In genomic region chr6:125301435-125302391, GRCh38 we compare ENCODE assay signal across 8 cellular contexts. TPM values are rescaled to one million over a fixed set of nuclear protein-coding genes. Genes with fewer than 3 reads are reported as not detected.
DNase-seq lines count a peak whose midpoint lies in the region; ATAC-seq and TF ChIP-seq lines count a peak whose summit lies in the region.

Gene HDDC2, minus strand, starts transcription at chr6:125301967. Its CDS starts 35 bp downstream, at chr6:125301932.

- no peaks in the 10 kb centered on the region for H3K9me3 Mint-ChIP-seq in dendritic cell treated with granulocyte-macrophage colony-stimulating factor and Interleukin-4, amounts not matched to agents 40 ng/mL and 50 ng/mL, for 4 days

- peaks cover 0 to 29% of the 10 kb centered on the region in 2 donors for H3K36me3 ChIP-seq in left lung

- peak; percentile 80 for TF ChIP-seq POLR2A in GM18505 (IDR thresholded peaks at IDR 0.05; ENCODE audit: borderline replicate concordance, extremely low read depth, insufficient read depth, insufficient read length)

- peak within 1 kb of the TSS; percentile 64 to 66 for H3K4me3 ChIP-seq in left lung

- H3K36me3 Mint-ChIP-seq in dendritic cell treated with granulocyte-macrophage colony-stimulating factor and Interleukin-4, amounts not matched to agents 40 ng/mL and 50 ng/mL, for 4 days (ENCODE audit: low read depth), result peaks cover 17% of the 10 kb centered on the region

- H3K4me3 Mint-ChIP-seq in dendritic cell treated with granulocyte-macrophage colony-stimulating factor and Interleukin-4, amounts not matched to agents 40 ng/mL and 50 ng/mL, for 4 days, result peak within 1 kb of the TSS; percentile 82

- peaks cover 10 to 21% of the 10 kb centered on the region in 2 donors for H3K4me1 ChIP-seq in left lung

- intact Hi-C loops in dendritic cell treated with granulocyte-macrophage colony-stimulating factor and Interleukin-4, amounts not matched to agents 40 ng/mL and 50 ng/mL, for 4 days (cut with micrococcal nuclease), result no loop called here
- intact Hi-C loops in left lung (cut with DNase I), result loop anchor here in 1 of 2 donors (10.0 kb wide), 1 partner anchor 463 kb away; no protein-coding TSS in a partner anchor

- DNase-seq in A172 (ENCODE audit: low spot score), result peak; percentile 60
- peak; percentile 67 for DNase-seq in NCI-H2227 (lab: John Stamatoyannopoulos, UW; ENCODE audit: unreplicated experiment)
- peak; percentile 46 to 48 for DNase-seq in activated CD4-positive, alpha-beta T cell treated with anti-CD3 and anti-CD28 coated beads for 4 hours
- DNase-seq in left lung, result peak; percentile 76 to 96
- DNase-seq in stimulated activated CD4-positive, alpha-beta T cell treated with anti-CD3 and anti-CD28 coated beads, Interleukin-4, amount 100 ng/mL, for 1 hour, result peak; percentile 66

- no peaks in the 10 kb centered on the region for H3K9me3 ChIP-seq in left lung

- peak within 1 kb of the TSS; percentile 82 for H3K27ac Mint-ChIP-seq in dendritic cell treated with granulocyte-macrophage colony-stimulating factor and Interleukin-4, amounts not matched to agents 40 ng/mL and 50 ng/mL, for 4 days

- H3K27me3 Mint-ChIP-seq in dendritic cell treated with granulocyte-macrophage colony-stimulating factor and Interleukin-4, amounts not matched to agents 40 ng/mL and 50 ng/mL, for 4 days, result peaks cover 16% of the 10 kb centered on the region

- ATAC-seq in GM18505 (IDR thresholded peaks at IDR 0.05; ENCODE audit: unreplicated experiment) (peak; percentile 80), HG02885 (IDR thresholded peaks at IDR 0.05; ENCODE audit: poor library complexity, unreplicated experiment) (peak; percentile 84), left lung (peak; percentile 91)

- no peak for TF ChIP-seq CTCF in left lung (IDR thresholded peaks at IDR 0.05)

- peaks cover 33% of the 10 kb centered on the region for H3K4me1 Mint-ChIP-seq in dendritic cell treated with granulocyte-macrophage colony-stimulating factor and Interleukin-4, amounts not matched to agents 40 ng/mL and 50 ng/mL, for 4 days (ENCODE audit: low read depth)

- no peaks in the 10 kb centered on the region for H3K27me3 ChIP-seq in left lung

- H3K27ac ChIP-seq in left lung, result peak within 1 kb of the TSS; percentile 83 to 96

RNA-seq across cellular contexts. Expression of gene HDDC2, which starts in this region (rescaled TPM):
- 95.8 and 113 TPM in 2 replicates for total RNA-seq in A172 (2014; rRNA removed; shearing (Covaris generic))
- 10 to 100 TPM; 49.2 to 58.7 TPM for total RNA-seq in left lung

Comparison
In these comparisons a context has a peak if more than half of its experiments do, and no peak if none do; other contexts are left out.
1. Peak in every context shown above with its lines: DNase-seq, ATAC-seq, H3K4me3 ChIP-seq and H3K27ac ChIP-seq.